ENCODE assay signal across 7 cellular contexts in genomic region chr9:101533334-101534187, GRCh38. TPM values are rescaled to one million over a fixed set of nuclear protein-coding genes. Genes with fewer than 3 reads are reported as not detected.
DNase-seq lines count a peak whose midpoint lies in the region; ATAC-seq and TF ChIP-seq lines count a peak whose summit lies in the region.

TSS of gene RNF20 (plus strand) at chr9:101533853. CDS start at chr9:101535424, 1,571 bp downstream.

- TF ChIP-seq CTCF in hepatocyte (IDR thresholded peaks at IDR 0.05; ENCODE audit: poor library complexity), result no peak

- ATAC-seq in GM18508 (IDR thresholded peaks at IDR 0.05; ENCODE audit: insufficient read depth, unreplicated experiment) (peak; percentile 97), HG03025 (IDR thresholded peaks at IDR 0.05; ENCODE audit: low FRiP score, unreplicated experiment) (peak; percentile 99)

- peaks cover 44% of the 10 kb centered on the region for H3K79me2 ChIP-seq in hepatocyte

- H3K27me3 ChIP-seq in hepatocyte, result no peaks in the 10 kb centered on the region

- no peaks in the 10 kb centered on the region for H4K20me1 ChIP-seq in hepatocyte (ENCODE audit: insufficient read depth, poor library complexity, severe bottlenecking)

- peak; percentile 98 for DNase-seq in NCI-H2081 (lab: John Stamatoyannopoulos, UW)
- peak; percentile 98 for DNase-seq in T1000 (lab: John Stamatoyannopoulos, UW)
- peak; percentile 99 for DNase-seq in astrocyte of the hippocampus (ENCODE audit: low read depth, low spot score)
- peak; percentile 99 for DNase-seq in hepatocyte (ENCODE audit: low spot score)
- DNase-seq in renal cortical epithelial cell (ENCODE audit: low read depth), result peak; percentile 96

- H3K27ac ChIP-seq in hepatocyte, result peak within 1 kb of the TSS; percentile 92

- under 1% methylated on average over 45 of the region's 45 CpGs for WGBS in hepatocyte (ENCODE audit: low lambda C conversion rate, missing lambda C conversion rate)

- no peaks in the 10 kb centered on the region for H3K9me2 ChIP-seq in hepatocyte (replicated peaks; ENCODE audit: insufficient read depth)

- peak within 1 kb of the TSS; percentile 83 for H2AFZ ChIP-seq in hepatocyte

- no peaks in the 10 kb centered on the region for H3K9me3 ChIP-seq in hepatocyte (ENCODE audit: low read depth)

- no peaks in the 10 kb centered on the region for H3K36me3 ChIP-seq in hepatocyte (replicated peaks; ENCODE audit: insufficient read depth, low read depth)

- peaks cover 4% of the 10 kb centered on the region for H3K4me1 ChIP-seq in hepatocyte (ENCODE audit: insufficient read depth)

- peak within 1 kb of the TSS; percentile 86 for H3K4me2 ChIP-seq in hepatocyte

- H3K4me3 ChIP-seq in hepatocyte, result peak within 1 kb of the TSS; percentile 68

RNA-seq across cellular contexts. Expression of gene RNF20, which starts in this region (rescaled TPM):
- total RNA-seq in hepatocyte (20.1 and 21.7 TPM in 2 replicates), renal cortical epithelial cell (19.4 and 47.3 TPM in 2 replicates)
- 19.0 and 20.2 TPM in 2 replicates for polyA plus RNA-seq in hepatocyte

Comparison
In these comparisons a context has a peak if more than half of its experiments do, and no peak if none do; other contexts are left out.
1. Peak in every context shown above with its lines: DNase-seq, ATAC-seq, H3K4me3 ChIP-seq and H3K27ac ChIP-seq.